ENCODE assay signal across 9 cellular contexts in the genomic region with DNA sequence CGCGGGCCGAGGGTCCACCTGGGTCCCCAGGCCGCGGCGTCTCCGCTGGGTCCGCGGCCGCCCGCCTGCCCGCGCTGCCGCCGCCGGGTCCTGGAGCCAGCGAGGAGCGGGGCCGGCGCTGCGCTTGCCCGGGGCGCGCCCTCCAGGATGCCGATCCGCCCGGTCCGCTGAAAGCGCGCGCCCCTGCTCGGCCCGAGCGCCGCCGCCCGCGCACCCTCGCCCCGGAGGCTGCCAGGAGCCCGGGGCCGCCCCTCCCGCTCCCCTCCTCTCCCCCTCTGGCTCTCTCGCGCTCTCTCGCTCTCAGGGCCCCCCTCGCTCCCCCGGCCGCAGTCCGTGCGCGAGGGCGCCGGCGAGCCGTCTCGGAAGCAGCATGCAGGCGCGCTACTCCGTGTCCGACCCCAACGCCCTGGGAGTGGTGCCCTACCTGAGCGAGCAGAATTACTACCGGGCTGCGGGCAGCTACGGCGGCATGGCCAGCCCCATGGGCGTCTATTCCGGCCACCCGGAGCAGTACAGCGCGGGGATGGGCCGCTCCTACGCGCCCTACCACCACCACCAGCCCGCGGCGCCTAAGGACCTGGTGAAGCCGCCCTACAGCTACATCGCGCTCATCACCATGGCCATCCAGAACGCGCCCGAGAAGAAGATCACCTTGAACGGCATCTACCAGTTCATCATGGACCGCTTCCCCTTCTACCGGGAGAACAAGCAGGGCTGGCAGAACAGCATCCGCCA. TPM values are rescaled to one million over a fixed set of nuclear protein-coding genes. Genes with fewer than 3 reads are reported as not detected.
A peak's percentile ranks its signal among the peaks of the same experiment; 100 is the strongest.
DNase-seq lines count a peak whose midpoint lies in the region; ATAC-seq and TF ChIP-seq lines count a peak whose summit lies in the region.
"Had no signal": no experiment of that assay in that cellular context is flagged by ENCODE, and none has a peak within 500 bp of the region (broad histone marks: within the 10 kb centered on the region; RNA-seq: fewer than 3 reads in every experiment).

No MANE protein-coding gene starts in this region.

- no peak for TF ChIP-seq EP300 in gastroesophageal sphincter (IDR thresholded peaks at IDR 0.05)

- H3K9me3 ChIP-seq in gastroesophageal sphincter (no peaks in the 10 kb centered on the region), psoas muscle (no peaks in the 10 kb centered on the region)

- TF ChIP-seq CTCF in WTC11 (IDR thresholded peaks at IDR 0.05): no peak
- TF ChIP-seq CTCF in gastroesophageal sphincter (IDR thresholded peaks at IDR 0.05): no peak
- no peak for TF ChIP-seq CTCF in psoas muscle (IDR thresholded peaks at IDR 0.05)

- no peaks in the 10 kb centered on the region for H3K36me3 ChIP-seq in gastroesophageal sphincter
- H3K36me3 ChIP-seq in psoas muscle (ENCODE audit: insufficient read depth in 1 of 2, low read depth in 1 of 2): no peaks in the 10 kb centered on the region

- H3K27me3 ChIP-seq in gastroesophageal sphincter (peaks cover 98% of the 10 kb centered on the region), psoas muscle (ENCODE audit: insufficient read depth in 3 of 3, low read length in 2 of 3) (peaks cover under 1 to 82% (median 44%) of the 10 kb centered on the region in 3 donors)

- WGBS in gastroesophageal sphincter (ENCODE audit: low coverage in 1 of 2), 2 donors: no CpG with 5 or more reads among the region's 88 CpGs
- WGBS in psoas muscle, 3 donors: 1% methylated on average over 61 to 88 of the region's 88 CpGs

- DNase-seq in ELR (ENCODE audit: low read depth) (peak; percentile 75), WTC11 (ENCODE audit: low spot score) (peak; percentile 53), psoas muscle (no peak), DMS79 (lab: John Stamatoyannopoulos, UW) (no peak), middle frontal gyrus (ENCODE audit: extremely low spot score, low spot score) (no peak)
- no peak for DNase-seq in activated CD4-positive, alpha-beta memory T cell treated with anti-CD3 and anti-CD28 coated beads for 36 hours
- DNase-seq: effector memory CD8-positive, alpha-beta T cell had no signal

- peaks cover 41% of the 10 kb centered on the region for H3K4me1 Mint-ChIP-seq in WTC11
- peaks cover 11% of the 10 kb centered on the region for H3K4me1 Mint-ChIP-seq in activated CD4-positive, alpha-beta memory T cell treated with anti-CD3 and anti-CD28 coated beads for 36 hours (ENCODE audit: low read depth)

- H3K4me1 ChIP-seq in gastroesophageal sphincter (peaks cover 0 to 43% (median 4%) of the 10 kb centered on the region in 3 donors), psoas muscle (peaks cover 5% of the 10 kb centered on the region)

- intact Hi-C loops in psoas muscle (cut with DNase I): no loop called here
- intact Hi-C loops in activated CD4-positive, alpha-beta memory T cell treated with anti-CD3 and anti-CD28 coated beads for 36 hours (cut with micrococcal nuclease): loop anchor here (5.0 to 10.0 kb wide), 2 partner anchors 60 to 1068 kb away; no protein-coding TSS in a partner anchor

- H3K27me3 Mint-ChIP-seq in WTC11 (ENCODE audit: low read depth): peaks cover 94% of the 10 kb centered on the region
- H3K27me3 Mint-ChIP-seq in activated CD4-positive, alpha-beta memory T cell treated with anti-CD3 and anti-CD28 coated beads for 36 hours: peaks cover 61% of the 10 kb centered on the region

- POLR2A ChIA-PET in WTC11 (lab: Charles Lee): no interaction called here
- POLR2A ChIA-PET in activated CD4-positive, alpha-beta memory T cell treated with anti-CD3 and anti-CD28 coated beads for 36 hours (lab: Charles Lee): no interaction called here

- peak overlapping the region; percentile 61 for H3K4me3 Mint-ChIP-seq in WTC11
- H3K4me3 Mint-ChIP-seq in activated CD4-positive, alpha-beta memory T cell treated with anti-CD3 and anti-CD28 coated beads for 36 hours: no peak overlapping the region

- H3K27ac ChIP-seq in gastroesophageal sphincter (peak overlapping the region in 3 of 4 donors; percentile 40 to 69 (median 66)), psoas muscle (peak overlapping the region; percentile 30)

- CTCF ChIA-PET in WTC11 (lab: Charles Lee): interaction anchor here (1.3 to 2.9 kb wide), 3 partner anchors 307 to 712 kb away, joined by 3 to 7 read pairs (median 6); no protein-coding TSS in a partner anchor
- CTCF ChIA-PET in activated CD4-positive, alpha-beta memory T cell treated with anti-CD3 and anti-CD28 coated beads for 36 hours (lab: Charles Lee): no interaction called here

- H3K9me3 Mint-ChIP-seq in WTC11: no peaks in the 10 kb centered on the region
- no peaks in the 10 kb centered on the region for H3K9me3 Mint-ChIP-seq in activated CD4-positive, alpha-beta memory T cell treated with anti-CD3 and anti-CD28 coated beads for 36 hours
- H3K9me3 Mint-ChIP-seq: effector memory CD8-positive, alpha-beta T cell had no signal

- H3K4me3 ChIP-seq in gastroesophageal sphincter (peak overlapping the region in 1 of 2 donors; percentile 42), psoas muscle (peak overlapping the region; percentile 52)

- TF ChIP-seq POLR2A in gastroesophageal sphincter (IDR thresholded peaks at IDR 0.05): no peak

- ATAC-seq in WTC11 (peak; percentile 26), gastroesophageal sphincter (peak; percentile 44), psoas muscle (peak in 1 of 4 donors; percentile 17), HG03521 (IDR thresholded peaks at IDR 0.05; ENCODE audit: unreplicated experiment) (no peak)
- ATAC-seq: effector memory CD8-positive, alpha-beta T cell had no signal

- H3K36me3 Mint-ChIP-seq in WTC11: no peaks in the 10 kb centered on the region
- H3K36me3 Mint-ChIP-seq in activated CD4-positive, alpha-beta memory T cell treated with anti-CD3 and anti-CD28 coated beads for 36 hours: no peaks in the 10 kb centered on the region

- H3K27ac Mint-ChIP-seq in WTC11: no peak overlapping the region
- no peak overlapping the region for H3K27ac Mint-ChIP-seq in activated CD4-positive, alpha-beta memory T cell treated with anti-CD3 and anti-CD28 coated beads for 36 hours
- H3K27ac Mint-ChIP-seq: effector memory CD8-positive, alpha-beta T cell had no signal

TF ChIP-seq in WTC11, 78 proteins besides CTCF, POLR2A, EP300 and RAD21:
- no peak for TF ChIP-seq NFYB (CRISPR knock-in tag; conservative IDR thresholded peaks at IDR 0.05; ENCODE audit: low read depth)
- TF ChIP-seq SP1 (CRISPR knock-in tag; conservative IDR thresholded peaks at IDR 0.05): peak; percentile 36; the same call in 1 of the 2 replicates
- TF ChIP-seq ZNF423 (CRISPR knock-in tag; IDR thresholded peaks at IDR 0.05): peak; percentile 33; the same call in 1 of the 2 replicates

RNA-seq across cellular contexts. Expression of gene FOXC2, which starts 0.5 kb away (rescaled TPM):
- 0.18 to 0.28 TPM (median 0.21 TPM) in 3 replicates for total RNA-seq in WTC11 (2021)
- 1 to 10 TPM in 1 of 4 donors, under 1 TPM in 3; 0.40 to 1.5 (median 0.50) TPM for total RNA-seq in gastroesophageal sphincter
- under 1 TPM; 0.15 to 0.34 (median 0.26) TPM for total RNA-seq in psoas muscle
- under 1 TPM; 0.14 to 0.18 (median 0.16) TPM for polyA plus RNA-seq in psoas muscle
- not detected for total RNA-seq in activated CD4-positive, alpha-beta memory T cell treated with anti-CD3 and anti-CD28 coated beads for 36 hours

RNA-seq across cellular contexts. Expression of gene FOXL1, which starts 11.2 kb away (rescaled TPM):
- total RNA-seq in WTC11 (2021) (0.23 to 0.34 TPM (median 0.33 TPM) in 3 replicates), gastroesophageal sphincter (under 1 TPM in 3 of 4 donors, not detected in 1; 0.25 to 0.81 (median 0.58) TPM), psoas muscle (under 1 TPM; 0.12 to 0.57 (median 0.31) TPM)
- polyA plus RNA-seq in psoas muscle: 1 to 10 TPM in 1 of 3 donors, under 1 TPM in 2; 0.14 to 1.3 (median 0.18) TPM
- total RNA-seq in activated CD4-positive, alpha-beta memory T cell treated with anti-CD3 and anti-CD28 coated beads for 36 hours: not detected

RNA-seq across cellular contexts. Expression of gene MTHFSD, which starts 12.1 kb away (rescaled TPM):
- total RNA-seq in WTC11 (2021) (14.1 to 15.7 TPM (median 15.3 TPM) in 3 replicates), gastroesophageal sphincter (10 to 100 TPM; 12.5 to 26.6 (median 19.3) TPM), psoas muscle (10 to 100 TPM in 2 of 4 donors, 1 to 10 TPM in 2; 6.8 to 15.8 (median 11.5) TPM)
- polyA plus RNA-seq in psoas muscle: 10 to 100 TPM in 1 of 3 donors, 1 to 10 TPM in 2; 4.3 to 16.0 (median 8.0) TPM
- 10 to 100 TPM; 17.9 to 19.0 TPM for total RNA-seq in activated CD4-positive, alpha-beta memory T cell treated with anti-CD3 and anti-CD28 coated beads for 36 hours

RNA-seq across cellular contexts. Expression of gene FOXF1, which starts 56.8 kb away (rescaled TPM):
- total RNA-seq in WTC11 (2021): 0.09 to 0.14 TPM in 2 of 3 replicates, not detected in the other
- total RNA-seq in gastroesophageal sphincter: 10 to 100 TPM; 39.7 to 81.1 (median 59.3) TPM
- under 1 TPM in 2 of 4 donors, not detected in 2; 0.06 to 0.12 TPM for total RNA-seq in psoas muscle
- under 1 TPM; 0.01 to 0.03 (median 0.01) TPM for polyA plus RNA-seq in psoas muscle
- not detected for total RNA-seq in activated CD4-positive, alpha-beta memory T cell treated with anti-CD3 and anti-CD28 coated beads for 36 hours

Comparison
In these comparisons a context has a peak if more than half of its experiments do, and no peak if none do; other contexts are left out.
1. DNase-seq: peak in ELR (single experiment) and WTC11 (single experiment); none in psoas muscle (0 of 2), activated CD4-positive, alpha-beta memory T cell treated with anti-CD3 and anti-CD28 coated beads for 36 hours (single experiment), DMS79 (single experiment) and middle frontal gyrus (single experiment).